Comparison of ENCODE assay signal across 35 cellular contexts in genomic region chr1:17340358-17340757, GRCh38. TPM values are rescaled to one million over a fixed set of nuclear protein-coding genes. Genes with fewer than 3 reads are reported as not detected.
DNase-seq lines count a peak whose midpoint lies in the region; ATAC-seq, FAIRE-seq and TF ChIP-seq lines count a peak whose summit lies in the region.
"Had no signal": no experiment of that assay in that cellular context is flagged by ENCODE, and none has a peak within 500 bp of the region (broad histone marks: within the 10 kb centered on the region; RNA-seq: fewer than 3 reads in every experiment).

No MANE protein-coding gene starts in this region.

- H3K36me3 ChIP-seq in breast epithelium (no peaks in the 10 kb centered on the region), K562 (ENCODE audit: control insufficient read depth, insufficient read depth, low read length) (no peaks in the 10 kb centered on the region), keratinocyte (ENCODE audit: control insufficient read depth in 2 of 2, extremely low read depth in 1 of 2, insufficient read depth in 2 of 2, low read length in 2 of 2) (no peaks in the 10 kb centered on the region)
- H3K36me3 ChIP-seq: brain microvascular endothelial cell, tibial nerve had no signal

- intact Hi-C loops in MCF 10A (cut with micrococcal nuclease) (loop anchor here (1.0 kb wide), 1 partner anchor 8 kb away; no protein-coding TSS in a partner anchor), breast epithelium (cut with DNase I; ENCODE audit: low total_unique reads) (no loop called here), K562 (cut with micrococcal nuclease) (no loop called here)

- TF ChIP-seq CTCF in MCF 10A (IDR thresholded peaks at IDR 0.05; ENCODE audit: unreplicated experiment) (no peak), breast epithelium (IDR thresholded peaks at IDR 0.05) (no peak), K562 (IDR thresholded peaks at IDR 0.05 in 2 of 3, conservative IDR thresholded peaks at IDR 0.05 in 1 of 3; ENCODE audit: insufficient read depth in 2 of 3, low read depth in 1 of 3, low read length in 3 of 3) (no peak), keratinocyte (optimal IDR thresholded peaks at IDR 0.05 in 1 of 3, IDR thresholded peaks at IDR 0.05 in 1 of 3, conservative IDR thresholded peaks at IDR 0.05 in 1 of 3; ENCODE audit: extremely low read depth in 1 of 3, insufficient read depth in 2 of 3, low read length in 3 of 3) (no peak), foreskin fibroblast (IDR thresholded peaks at IDR 0.05; ENCODE audit: low read depth, low read length) (no peak)

- H3K4me2 ChIP-seq in K562 (ENCODE audit: insufficient read depth, low read length) (no peak overlapping the region), keratinocyte (ENCODE audit: control insufficient read depth, extremely low read depth, insufficient read depth, low read depth, low read length) (no peak overlapping the region)

- WGBS in K562 (ENCODE audit: insufficient coverage, low coverage, missing lambda C conversion rate): 3% methylated on average over 8 of the region's 8 CpGs

- H3K4me3 Mint-ChIP-seq in MCF 10A (ENCODE audit: unreplicated experiment): no peak overlapping the region
- H3K4me3 Mint-ChIP-seq in stimulated activated naive B cell treated with anti-CD40 and anti-IgM and Interleukin-4, amounts not matched to agents 10 μg/mL and 1 μg/mL and 100 μg/mL, for 72 hours: no peak overlapping the region
- H3K4me3 Mint-ChIP-seq: activated CD4-positive, alpha-beta T cell treated with anti-CD3 and anti-CD28 coated beads for 36 hours; activated CD8-positive, alpha-beta T cell treated with anti-CD3 and anti-CD28 coated beads for 36 hours; activated naive CD4-positive, alpha-beta T cell treated with anti-CD3 and anti-CD28 coated beads for 36 hours; activated T-helper 1 cell treated with anti-CD3 and anti-CD28 coated beads, Interleukin-12 subunit alpha, Interleukin-12 subunit beta, Interleukin-2, Interleukin-4 antibody, amounts not matched to agents 30 ng/mL and 10 ng/mL and 1 ng/mL, durations not matched to agents 14 hours and 24 hours and 36 hours; CD14-positive monocyte; HFFc6; mesothelial cell of epicardium had no signal

- H3K4me1 ChIP-seq in breast epithelium (no peaks in the 10 kb centered on the region), K562 (replicated peaks in 1 of 2; ENCODE audit: control insufficient read depth in 2 of 2, insufficient read depth in 2 of 2, low read length in 2 of 2) (peaks cover 0 to 5% of the 10 kb centered on the region in 2 experiments; a peak in 2 of 5 replicates), keratinocyte (ENCODE audit: control insufficient read depth, extremely low read depth, insufficient read depth, low read length) (peaks cover 11% of the 10 kb centered on the region)
- H3K4me1 ChIP-seq: Caco-2, psoas muscle, tibial nerve had no signal

- no peaks in the 10 kb centered on the region for H3K79me2 ChIP-seq in K562 (ENCODE audit: control insufficient read depth, insufficient read depth, low read length)
- no peaks in the 10 kb centered on the region for H3K79me2 ChIP-seq in keratinocyte (ENCODE audit: control insufficient read depth, insufficient read depth, low read length)

- FAIRE-seq in K562 (lab: Jason Lieb, UNC) (no peak), keratinocyte (lab: Jason Lieb, UNC) (peak; percentile 58), GM12892 (lab: Jason Lieb, UNC) (no peak)
- FAIRE-seq: islet of Langerhans had no signal

- no peaks in the 10 kb centered on the region for H3K27me3 Mint-ChIP-seq in MCF 10A (ENCODE audit: insufficient read depth, unreplicated experiment)
- peaks cover 24 to 28% of the 10 kb centered on the region in 2 donors for H3K27me3 Mint-ChIP-seq in stimulated activated naive B cell treated with anti-CD40 and anti-IgM and Interleukin-4, amounts not matched to agents 10 μg/mL and 1 μg/mL and 100 μg/mL, for 72 hours

- DNase-seq in MCF 10A (ENCODE audit: unreplicated experiment): peak; percentile 59
- no peak for DNase-seq in breast epithelium (ENCODE audit: low spot score in 2 of 2)
- DNase-seq in K562 (ENCODE audit: extremely low read depth in 1 of 4, low spot score in 3 of 4): peak in 2 of 4 experiments; percentile 36 to 43
- no peak for DNase-seq in keratinocyte (ENCODE audit: low read depth, low spot score)
- no peak for DNase-seq in stimulated activated naive B cell treated with anti-CD40 and anti-IgM and Interleukin-4, amounts not matched to agents 10 μg/mL and 1 μg/mL and 100 μg/mL, for 72 hours
- no peak for DNase-seq in foreskin fibroblast
- no peak for DNase-seq in GM12892 (ENCODE audit: insufficient read length)
- DNase-seq in A172 (ENCODE audit: low spot score): no peak
- DNase-seq: activated CD4-positive, alpha-beta T cell treated with anti-CD3 and anti-CD28 coated beads for 36 hours; activated CD8-positive, alpha-beta memory T cell treated with anti-CD3 and anti-CD28 coated beads, Interleukin-2, amount 50 U/mL, for 48 hours; activated CD8-positive, alpha-beta T cell treated with anti-CD3 and anti-CD28 coated beads for 36 hours; activated naive CD4-positive, alpha-beta T cell treated with anti-CD3 and anti-CD28 coated beads for 36 hours; amniotic stem cell; brain microvascular endothelial cell; Caco-2; DMS79; GDM1; GM23248; HFFc6; NCI-H1417; NCI-H2081; NCI-H526 treated with DMSO at 0.1 percent for 48 hours; NK-92 treated with Interleukin-12 subunit alpha and Interleukin-12 subunit beta, amount 100 ng/mL, for 24 hours; nucleus accumbens; psoas muscle; stimulated activated CD4-positive, alpha-beta T cell treated with anti-CD3 and anti-CD28 coated beads, Interleukin-4, amount 100 ng/mL, for 4 hours; T-helper 9 cell had no signal

- H3K9me1 ChIP-seq in K562 (ENCODE audit: control insufficient read depth, insufficient read depth, low read length): no peaks in the 10 kb centered on the region
- H3K9me1 ChIP-seq in keratinocyte (ENCODE audit: control insufficient read depth, extremely low read depth, insufficient read depth, low read length): no peaks in the 10 kb centered on the region

- dilution Hi-C loops in keratinocyte (cut with MboI; ENCODE audit: extremely low pct_ligation_motif_present, low sequenced_read_pairs): no loop called here

- in situ Hi-C loops in K562 (cut with MboI): no loop called here

- no peaks in the 10 kb centered on the region for H3K27me3 ChIP-seq in breast epithelium
- peaks cover 19 to 40% of the 10 kb centered on the region in 2 experiments; a peak in 4 of 5 replicates for H3K27me3 ChIP-seq in K562 (ENCODE audit: control insufficient read depth in 2 of 2, insufficient read depth in 2 of 2, low read length in 2 of 2)
- no peaks in the 10 kb centered on the region for H3K27me3 ChIP-seq in keratinocyte (ENCODE audit: control insufficient read depth, extremely low read depth, insufficient read depth, low read length)

- CTCF ChIA-PET in MCF 10A (lab: Yijun Ruan, JAX) (interaction anchor here (1.1 kb wide), 1 partner anchor 50 kb away, joined by 4 read pairs; no protein-coding TSS in a partner anchor), K562 (lab: Yijun Ruan, JAX; ENCODE audit: low intra/inter-chr PET ratio) (no interaction called here)

- BruUV-seq in MCF 10A (replicated peaks; lab: Mats Ljungman, UMichigan) (no TSS peak), K562 (replicated peaks; lab: Mats Ljungman, UMichigan) (no TSS peak)

- peaks cover 5% of the 10 kb centered on the region; the same call in 1 of the 2 replicates for H4K20me1 ChIP-seq in K562 (replicated peaks; ENCODE audit: control insufficient read depth, insufficient read depth, low read length)
- no peaks in the 10 kb centered on the region for H4K20me1 ChIP-seq in keratinocyte (ENCODE audit: control insufficient read depth, extremely low read depth, insufficient read depth, low read length)

- H3K9me3 ChIP-seq in breast epithelium (no peaks in the 10 kb centered on the region), K562 (replicated peaks; ENCODE audit: control insufficient read depth, insufficient read depth, low read depth, low read length) (no peaks in the 10 kb centered on the region), keratinocyte (ENCODE audit: control insufficient read depth, low read depth, low read length) (no peaks in the 10 kb centered on the region)
- H3K9me3 ChIP-seq: Caco-2, psoas muscle had no signal

- POLR2A ChIA-PET in MCF 10A (lab: Yijun Ruan, JAX): no interaction called here
- POLR2A ChIA-PET in K562 (lab: Yijun Ruan, JAX): no interaction called here

- H3K4me3 ChIP-seq in breast epithelium (no peak overlapping the region), K562 (no peak overlapping the region), keratinocyte (ENCODE audit: control insufficient read depth in 2 of 3, extremely low read depth in 1 of 3, insufficient read depth in 2 of 3, low read depth in 1 of 3, low read length in 3 of 3) (no peak overlapping the region), foreskin fibroblast (ENCODE audit: low read depth in 1 of 2, low read length in 2 of 2) (no peak overlapping the region)
- H3K4me3 ChIP-seq: GM23248, psoas muscle, tibial nerve had no signal

- TF ChIP-seq RAD21 in K562 (CRISPR knock-in tag; conservative IDR thresholded peaks at IDR 0.05 in 1 of 2, IDR thresholded peaks at IDR 0.05 in 1 of 2): no peak

- TF ChIP-seq EP300 in K562 (IDR thresholded peaks at IDR 0.05; ENCODE audit: low read length): no peak

- H3K9ac ChIP-seq in K562 (ENCODE audit: insufficient read depth in 1 of 2, low read depth in 2 of 2, low read length in 2 of 2) (no peak overlapping the region), keratinocyte (ENCODE audit: control insufficient read depth, extremely low read depth, insufficient read depth, low read length) (no peak overlapping the region)
- H3K9ac ChIP-seq: GM23248 had no signal

- no peak overlapping the region for H2AFZ ChIP-seq in K562 (ENCODE audit: low read depth, low read length)
- no peak overlapping the region for H2AFZ ChIP-seq in keratinocyte (ENCODE audit: control insufficient read depth, low read length)
- H2AFZ ChIP-seq: GM23248 had no signal

- ATAC-seq in K562: peak; percentile 24; the same call in 2 of the 3 replicates
- ATAC-seq in stimulated activated naive B cell treated with anti-CD40 and anti-IgM and Interleukin-4, amounts not matched to agents 10 μg/mL and 1 μg/mL and 100 μg/mL, for 72 hours (replicated peaks): no peak
- ATAC-seq: activated CD4-positive, alpha-beta T cell treated with anti-CD3 and anti-CD28 coated beads for 36 hours; activated CD8-positive, alpha-beta T cell treated with anti-CD3 and anti-CD28 coated beads for 36 hours; psoas muscle had no signal

- H3K4me1 Mint-ChIP-seq in MCF 10A (ENCODE audit: insufficient read depth, unreplicated experiment): peaks cover 17% of the 10 kb centered on the region
- H3K4me1 Mint-ChIP-seq in stimulated activated naive B cell treated with anti-CD40 and anti-IgM and Interleukin-4, amounts not matched to agents 10 μg/mL and 1 μg/mL and 100 μg/mL, for 72 hours: peaks cover 1 to 6% of the 10 kb centered on the region in 2 donors
- H3K4me1 Mint-ChIP-seq: mesothelial cell of epicardium had no signal

- H3K36me3 Mint-ChIP-seq in MCF 10A (ENCODE audit: insufficient read depth, unreplicated experiment): no peaks in the 10 kb centered on the region
- H3K36me3 Mint-ChIP-seq in stimulated activated naive B cell treated with anti-CD40 and anti-IgM and Interleukin-4, amounts not matched to agents 10 μg/mL and 1 μg/mL and 100 μg/mL, for 72 hours: peaks cover 0 to 6% of the 10 kb centered on the region in 2 donors
- H3K36me3 Mint-ChIP-seq: mesothelial cell of epicardium had no signal

- no peaks in the 10 kb centered on the region for H3K9me3 Mint-ChIP-seq in MCF 10A (ENCODE audit: unreplicated experiment)
- H3K9me3 Mint-ChIP-seq in stimulated activated naive B cell treated with anti-CD40 and anti-IgM and Interleukin-4, amounts not matched to agents 10 μg/mL and 1 μg/mL and 100 μg/mL, for 72 hours: peaks cover 1 to 14% of the 10 kb centered on the region in 2 donors
- H3K9me3 Mint-ChIP-seq: activated T-helper 1 cell treated with anti-CD3 and anti-CD28 coated beads, Interleukin-12 subunit alpha, Interleukin-12 subunit beta, Interleukin-2, Interleukin-4 antibody, amounts not matched to agents 30 ng/mL and 10 ng/mL and 1 ng/mL, durations not matched to agents 14 hours and 24 hours and 36 hours had no signal

- H3K27ac ChIP-seq in breast epithelium: no peak overlapping the region
- no peak overlapping the region for H3K27ac ChIP-seq in K562 (ENCODE audit: extremely low read depth, low read depth, low read length)
- H3K27ac ChIP-seq in keratinocyte (ENCODE audit: control insufficient read depth, insufficient read depth, low read length): no peak overlapping the region
- H3K27ac ChIP-seq: 22Rv1, brain microvascular endothelial cell, GM23248, psoas muscle, tibial nerve, VCaP had no signal

- no peak for TF ChIP-seq POLR2A in breast epithelium (IDR thresholded peaks at IDR 0.05)
- TF ChIP-seq POLR2A in K562 (conservative IDR thresholded peaks at IDR 0.05): no peak
- no peak for TF ChIP-seq POLR2A in GM12892 (IDR thresholded peaks at IDR 0.05; ENCODE audit: low read depth, low read length)

- H3K27ac Mint-ChIP-seq in MCF 10A (ENCODE audit: low read depth, unreplicated experiment): no peak overlapping the region
- H3K27ac Mint-ChIP-seq in stimulated activated naive B cell treated with anti-CD40 and anti-IgM and Interleukin-4, amounts not matched to agents 10 μg/mL and 1 μg/mL and 100 μg/mL, for 72 hours: no peak overlapping the region
- H3K27ac Mint-ChIP-seq: activated CD4-positive, alpha-beta T cell treated with anti-CD3 and anti-CD28 coated beads for 36 hours; activated CD8-positive, alpha-beta T cell treated with anti-CD3 and anti-CD28 coated beads for 36 hours; activated naive CD4-positive, alpha-beta T cell treated with anti-CD3 and anti-CD28 coated beads for 36 hours; activated T-helper 1 cell treated with anti-CD3 and anti-CD28 coated beads, Interleukin-12 subunit alpha, Interleukin-12 subunit beta, Interleukin-2, Interleukin-4 antibody, amounts not matched to agents 30 ng/mL and 10 ng/mL and 1 ng/mL, durations not matched to agents 14 hours and 24 hours and 36 hours; HFFc6; mesothelial cell of epicardium had no signal

RNA-seq across cellular contexts. Expression of gene PADI6, which starts 31.6 kb away (rescaled TPM):
- total RNA-seq in MCF 10A (2022) (not detected in 2 replicates), breast epithelium (not detected), K562 (2014; rRNA removed) (not detected in 2 replicates), K562 (2014; rRNA removed; fragmentation: Illumina TruSeq; extraction: Trizol) (not detected in 2 replicates), K562 (2015; rRNA removed; fragmentation: Illumina TruSeq; extraction: Trizol) (not detected in 2 replicates), K562 (2021) (not detected in 2 replicates)
- not detected in 2 replicates for total RNA-seq in K562 (2011; cell fraction: chromatin; rRNA removed; ENCODE audit: low replicate concordance)
- not detected in 2 replicates for total RNA-seq in K562 (2011; cell fraction: nucleolus; rRNA removed)
- total RNA-seq in K562 (2011; cell fraction: nucleoplasm; rRNA removed): not detected in 2 replicates
- polyA plus RNA-seq in K562 (2011; rRNA removed) (not detected in 2 replicates), K562 (2014; fragmentation: Illumina TruSeq; extraction: Trizol) (not detected in 2 replicates), K562 (2014; fragmentation: Nextera tagmentation; extraction: Ambion mirVana) (not detected), K562 (2014; rRNA removed) (not detected in 2 replicates), keratinocyte (not detected in 3 replicates)
- not detected in 2 replicates for polyA plus RNA-seq in K562 (2011; cell fraction: cytosol; rRNA removed)
- polyA plus RNA-seq in K562 (2011; cell fraction: nucleus; rRNA removed): not detected in 2 replicates
- not detected in 2 replicates for polyA plus RNA-seq in K562 (2012)
- polyA minus RNA-seq in K562 (2011; rRNA and poly(A)+ RNA removed): not detected in 2 replicates
- not detected in 2 replicates for polyA minus RNA-seq in K562 (2011; cell fraction: cytosol; rRNA and poly(A)+ RNA removed)
- polyA minus RNA-seq in K562 (2011; cell fraction: nucleus; rRNA and poly(A)+ RNA removed): not detected in 2 replicates
- polyA plus RNA-seq in keratinocyte (2011; ENCODE audit: low read depth): not detected
- polyA plus RNA-seq in keratinocyte (2011; cell fraction: cytosol; rRNA removed): not detected in 2 replicates
- polyA plus RNA-seq in keratinocyte (2011; cell fraction: nucleus; rRNA removed): not detected in 2 replicates
- polyA plus RNA-seq in keratinocyte (2012; ENCODE audit: low replicate concordance): not detected in 2 replicates
- not detected in 3 replicates for polyA minus RNA-seq in keratinocyte
- polyA minus RNA-seq in keratinocyte (2011; cell fraction: cytosol; rRNA and poly(A)+ RNA removed): not detected
- polyA minus RNA-seq in keratinocyte (2011; cell fraction: nucleus; rRNA and poly(A)+ RNA removed): not detected in 2 replicates
- polyA plus RNA-seq in GM12892 (2012; ENCODE audit: missing spikeins): not detected
- total RNA-seq in A172 (2014; rRNA removed; shearing (Covaris generic)): not detected in 2 replicates
- total RNA-seq: activated CD4-positive, alpha-beta T cell treated with anti-CD3 and anti-CD28 coated beads for 36 hours; activated CD8-positive, alpha-beta T cell treated with anti-CD3 and anti-CD28 coated beads for 36 hours; activated naive CD4-positive, alpha-beta T cell treated with anti-CD3 and anti-CD28 coated beads for 36 hours; activated T-helper 1 cell treated with anti-CD3 and anti-CD28 coated beads, Interleukin-12 subunit alpha, Interleukin-12 subunit beta, Interleukin-2, Interleukin-4 antibody, amounts not matched to agents 30 ng/mL and 10 ng/mL and 1 ng/mL, durations not matched to agents 14 hours and 24 hours and 36 hours; Caco-2; GM23248; HFFc6; liver; mesothelial cell of epicardium; psoas muscle; tibial nerve had no signal
- polyA plus RNA-seq: GM23248, liver had no signal

RNA-seq across cellular contexts. Expression of gene PADI4, which starts 32.4 kb away (rescaled TPM):
- total RNA-seq in MCF 10A (2022) (0.51 TPM in 1 of 2 replicates, not detected in the other), breast epithelium (1 to 10 TPM in 1 of 3 donors, not detected in 2; 1.3 TPM), K562 (2014; rRNA removed) (not detected in 2 replicates), K562 (2014; rRNA removed; fragmentation: Illumina TruSeq; extraction: Trizol) (not detected in 2 replicates), K562 (2015; rRNA removed; fragmentation: Illumina TruSeq; extraction: Trizol) (not detected in 2 replicates), K562 (2021) (0.33 TPM in 1 of 2 replicates, not detected in the other)
- 0.37 and 0.81 TPM in 2 replicates for total RNA-seq in K562 (2011; cell fraction: chromatin; rRNA removed; ENCODE audit: low replicate concordance)
- total RNA-seq in K562 (2011; cell fraction: nucleolus; rRNA removed): 0.92 TPM in 1 of 2 replicates, not detected in the other
- total RNA-seq in K562 (2011; cell fraction: nucleoplasm; rRNA removed): 0.66 TPM in 1 of 2 replicates, not detected in the other
- polyA plus RNA-seq in K562 (2011; rRNA removed) (0.09 TPM in 1 of 2 replicates, not detected in the other), K562 (2014; fragmentation: Illumina TruSeq; extraction: Trizol) (not detected in 2 replicates), K562 (2014; fragmentation: Nextera tagmentation; extraction: Ambion mirVana) (under 1 TPM in 1 of 2 experiments, not detected in 1; 0.22 TPM), K562 (2014; rRNA removed) (not detected in 2 replicates), keratinocyte (0.03 to 0.32 TPM (median 0.05 TPM) in 3 replicates)
- 0.15 and 1.3 TPM in 2 replicates for polyA plus RNA-seq in K562 (2011; cell fraction: cytosol; rRNA removed)
- polyA plus RNA-seq in K562 (2011; cell fraction: nucleus; rRNA removed): 0.10 and 0.58 TPM in 2 replicates
- polyA plus RNA-seq in K562 (2012): 0.04 and 0.17 TPM in 2 replicates
- polyA minus RNA-seq in K562 (2011; rRNA and poly(A)+ RNA removed): not detected in 2 replicates
- polyA minus RNA-seq in K562 (2011; cell fraction: cytosol; rRNA and poly(A)+ RNA removed): not detected in 2 replicates
- 0.27 TPM in 1 of 2 replicates, not detected in the other for polyA minus RNA-seq in K562 (2011; cell fraction: nucleus; rRNA and poly(A)+ RNA removed)
- not detected for polyA plus RNA-seq in keratinocyte (2011; ENCODE audit: low read depth)
- 0.04 TPM in 1 of 2 replicates, not detected in the other for polyA plus RNA-seq in keratinocyte (2011; cell fraction: cytosol; rRNA removed)
- polyA plus RNA-seq in keratinocyte (2011; cell fraction: nucleus; rRNA removed): not detected in 2 replicates
- 0.05 TPM in 1 of 2 replicates, not detected in the other for polyA plus RNA-seq in keratinocyte (2012; ENCODE audit: low replicate concordance)
- 1.6 TPM in 1 of 3 replicates, not detected in the others for polyA minus RNA-seq in keratinocyte
- polyA minus RNA-seq in keratinocyte (2011; cell fraction: cytosol; rRNA and poly(A)+ RNA removed): not detected
- not detected in 2 replicates for polyA minus RNA-seq in keratinocyte (2011; cell fraction: nucleus; rRNA and poly(A)+ RNA removed)
- polyA plus RNA-seq in GM12892 (2012; ENCODE audit: missing spikeins): 0.15 TPM
- 0.29 and 0.50 TPM in 2 replicates for total RNA-seq in A172 (2014; rRNA removed; shearing (Covaris generic))
- total RNA-seq: activated T-helper 1 cell treated with anti-CD3 and anti-CD28 coated beads, Interleukin-12 subunit alpha, Interleukin-12 subunit beta, Interleukin-2, Interleukin-4 antibody, amounts not matched to agents 30 ng/mL and 10 ng/mL and 1 ng/mL, durations not matched to agents 14 hours and 24 hours and 36 hours; Caco-2; GM23248; HFFc6; mesothelial cell of epicardium; tibial nerve had no signal
- polyA plus RNA-seq: GM23248 had no signal
